8 cellular contexts compared by ENCODE assay signal in genomic region chr3:9810357-9810726, GRCh38.
DNase-seq lines count a peak whose midpoint lies in the region; ATAC-seq and TF ChIP-seq lines count a peak whose summit lies in the region.

No MANE protein-coding gene starts in this region.

- DNase-seq in foreskin fibroblast (peak in 1 of 2 donors; percentile 42), retinal pigment epithelial cell (ENCODE audit: low read depth) (no peak), DMS 273 treated with DMSO at 0.1 percent for 48 hours (lab: John Stamatoyannopoulos, UW) (no peak)

- peak overlapping the region; percentile 24; the same call in 1 of the 2 replicates for H3K4me3 ChIP-seq in GM08714 (ENCODE audit: low read length)
- peak overlapping the region; percentile 56 for H3K4me3 ChIP-seq in WI38 (ENCODE audit: low read depth, low read length)
- H3K4me3 ChIP-seq in foreskin fibroblast (ENCODE audit: low read depth in 1 of 2, low read length in 2 of 2) = peak overlapping the region; percentile 52 to 74
- peak overlapping the region; percentile 57 for H3K4me3 ChIP-seq in retinal pigment epithelial cell (ENCODE audit: low read length)

- no peak for ATAC-seq in GM21528 (IDR thresholded peaks at IDR 0.05; ENCODE audit: low FRiP score, unreplicated experiment)
- no peak for ATAC-seq in GM18502 (IDR thresholded peaks at IDR 0.05; ENCODE audit: poor library complexity, unreplicated experiment)
- no peak for ATAC-seq in HG03378 (IDR thresholded peaks at IDR 0.05; ENCODE audit: unreplicated experiment)

- TF ChIP-seq CTCF in WI38 (IDR thresholded peaks at IDR 0.05; ENCODE audit: low read depth, low read length) (no peak), foreskin fibroblast (IDR thresholded peaks at IDR 0.05; ENCODE audit: low read depth, low read length) (no peak), retinal pigment epithelial cell (conservative IDR thresholded peaks at IDR 0.05; ENCODE audit: low read depth, low read length) (no peak)
